ENCODE assay signal across 17 cellular contexts in the genomic region with DNA sequence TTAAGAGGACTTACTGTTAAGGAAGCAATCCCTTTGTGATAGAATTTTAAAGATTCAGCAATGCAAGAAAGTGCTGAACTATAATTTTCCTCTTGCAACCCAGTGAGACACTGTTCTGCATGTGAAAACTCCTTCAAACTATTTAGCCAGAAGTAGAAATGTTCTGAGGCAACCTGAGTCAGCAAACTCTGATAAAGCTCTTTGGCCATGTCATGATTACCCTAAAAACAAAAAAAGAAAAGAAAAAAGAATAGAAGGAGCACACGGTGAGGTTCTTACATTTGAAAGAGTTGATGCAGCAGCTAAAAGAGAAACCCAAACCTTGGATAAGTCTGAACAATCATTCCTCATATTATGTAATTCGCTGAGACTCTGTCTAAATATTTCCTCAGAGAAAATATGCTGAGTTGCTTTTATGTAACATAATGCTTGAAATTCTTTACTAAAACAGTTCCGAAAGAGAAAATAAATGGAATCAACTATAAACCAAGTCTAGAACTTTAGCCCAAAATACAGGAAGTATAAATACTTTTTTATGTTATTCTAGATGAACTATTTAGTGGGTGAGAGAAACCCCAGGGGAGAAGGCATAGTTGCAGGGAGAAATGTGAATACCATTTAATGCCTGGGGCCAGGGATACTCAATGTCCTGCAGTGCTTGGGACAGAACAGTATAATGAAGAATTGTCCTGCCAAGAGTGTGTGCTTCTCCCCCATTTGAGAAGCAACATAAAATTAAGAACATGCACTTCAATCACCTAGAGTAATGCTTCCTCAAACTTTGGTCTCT.
DNase-seq lines count a peak whose midpoint lies in the region; ATAC-seq, FAIRE-seq and TF ChIP-seq lines count a peak whose summit lies in the region.
"Had no signal": no experiment of that assay in that cellular context is flagged by ENCODE, and none has a peak within 500 bp of the region (broad histone marks: within the 10 kb centered on the region; RNA-seq: fewer than 3 reads in every experiment).

No MANE protein-coding gene starts in this region.

- POLR2A ChIA-PET in H1 (lab: Charles Lee; ENCODE audit: partially characterized antibody): no interaction called here

- H2AFZ ChIP-seq in H1 (ENCODE audit: low read length) (no peak overlapping the region), MM.1S (ENCODE audit: low read length) (no peak overlapping the region)

- peak overlapping the region in 4 of 6 donors; percentile 12 to 91 (median 71) for H3K27ac Mint-ChIP-seq in naive B cell
- no peak overlapping the region for H3K27ac Mint-ChIP-seq in activated naive CD4-positive, alpha-beta T cell treated with anti-CD3 and anti-CD28 coated beads for 36 hours
- H3K27ac Mint-ChIP-seq: activated CD4-positive, alpha-beta T cell treated with anti-CD3 and anti-CD28 coated beads for 36 hours; activated T-cell treated with anti-CD3 and anti-CD28 coated beads, Interleukin-2, amount 50 U/mL, for 24 hours; HFFc6 had no signal

- no peak overlapping the region for H2BK120ac ChIP-seq in H1 (replicated peaks; ENCODE audit: low read depth, low read length)

- H3K4me2 ChIP-seq in H1 (ENCODE audit: insufficient read depth in 1 of 2, low read depth in 2 of 2, low read length in 2 of 2) (no peak overlapping the region), MM.1S (ENCODE audit: low read depth, low read length) (no peak overlapping the region)

- DNase-seq in left ventricle myocardium inferior: no peak
- no peak for DNase-seq in cardiac septum (ENCODE audit: low spot score)
- DNase-seq in H1 (ENCODE audit: low read depth in 1 of 2, low spot score in 2 of 2): no peak
- DNase-seq in naive B cell: no peak
- no peak for DNase-seq in MM.1S
- DNase-seq in islet precursor cell: no peak
- DNase-seq in NCI-H1436 treated with DMSO at 0.1 percent for 48 hours (lab: John Stamatoyannopoulos, UW): no peak
- DNase-seq in activated naive CD4-positive, alpha-beta T cell treated with anti-CD3 and anti-CD28 coated beads for 36 hours: no peak
- DNase-seq: activated CD4-positive, alpha-beta T cell treated with anti-CD3 and anti-CD28 coated beads for 36 hours; activated T-cell treated with anti-CD3 and anti-CD28 coated beads, Interleukin-2, amount 50 U/mL, for 24 hours; cortex of kidney; HFFc6; small intestine; stimulated activated naive CD4-positive, alpha-beta T cell had no signal

- no peaks in the 10 kb centered on the region for H3K23me2 ChIP-seq in H1 (ENCODE audit: low read depth, low read length)

- no peak overlapping the region for H3K4me3 Mint-ChIP-seq in naive B cell
- no peak overlapping the region for H3K4me3 Mint-ChIP-seq in activated naive CD4-positive, alpha-beta T cell treated with anti-CD3 and anti-CD28 coated beads for 36 hours
- H3K4me3 Mint-ChIP-seq: activated CD4-positive, alpha-beta T cell treated with anti-CD3 and anti-CD28 coated beads for 36 hours; activated T-cell treated with anti-CD3 and anti-CD28 coated beads, Interleukin-2, amount 50 U/mL, for 24 hours; HFFc6 had no signal

- 81% methylated on average over 3 of the region's 3 CpGs; no CpG with 5 or more reads in 1 of the 2 experiments for WGBS in H1 (ENCODE audit: extremely low coverage in 1 of 2, insufficient coverage in 1 of 2, insufficient read length in 1 of 2, insufficient replicate concordance in 2 of 2, low coverage in 1 of 2, low lambda C conversion rate in 2 of 2, missing lambda C conversion rate in 1 of 2), 2 experiments

- no peak overlapping the region for H3K23ac ChIP-seq in H1 (ENCODE audit: insufficient read length)

- H3K9me3 ChIP-seq in left ventricle myocardium inferior (replicated peaks): no peaks in the 10 kb centered on the region
- H3K9me3 ChIP-seq in H1 (ENCODE audit: insufficient read depth in 2 of 2, low read depth in 1 of 2, low read length in 1 of 2): no peaks in the 10 kb centered on the region
- no peaks in the 10 kb centered on the region for H3K9me3 ChIP-seq in MM.1S (replicated peaks; ENCODE audit: insufficient read depth, low read length)
- H3K9me3 ChIP-seq: neutrophil, vagina had no signal

- peaks cover 41% of the 10 kb centered on the region for H3K36me3 ChIP-seq in left ventricle myocardium inferior
- peaks cover 0 to 31% (median 3%) of the 10 kb centered on the region in 4 experiments; a peak in 5 of 8 replicates for H3K36me3 ChIP-seq in H1 (ENCODE audit: control insufficient read depth in 2 of 4, insufficient read depth in 4 of 4, low read length in 3 of 4)
- peaks cover 13% of the 10 kb centered on the region; the same call in 1 of the 2 replicates for H3K36me3 ChIP-seq in MM.1S (replicated peaks; ENCODE audit: insufficient read depth, low read length)

- no peaks in the 10 kb centered on the region for H3K9me3 Mint-ChIP-seq in naive B cell
- H3K9me3 Mint-ChIP-seq in activated naive CD4-positive, alpha-beta T cell treated with anti-CD3 and anti-CD28 coated beads for 36 hours: no peaks in the 10 kb centered on the region
- H3K9me3 Mint-ChIP-seq: activated T-cell treated with anti-CD3 and anti-CD28 coated beads, Interleukin-2, amount 50 U/mL, for 24 hours; HFFc6 had no signal

- H2AK5ac ChIP-seq in H1 (ENCODE audit: low read depth, low read length): no peak overlapping the region

- H3K36me3 Mint-ChIP-seq in naive B cell: peaks cover 16 to 32% of the 10 kb centered on the region in 2 donors
- peaks cover 21% of the 10 kb centered on the region for H3K36me3 Mint-ChIP-seq in activated naive CD4-positive, alpha-beta T cell treated with anti-CD3 and anti-CD28 coated beads for 36 hours (ENCODE audit: low read depth)

- no peak overlapping the region for H2BK5ac ChIP-seq in H1 (ENCODE audit: low read depth, low read length)

- H3K4me3 ChIP-seq in left ventricle myocardium inferior (no peak overlapping the region), H1 (ENCODE audit: extremely low read depth in 1 of 4, insufficient read depth in 2 of 4, low read depth in 3 of 4, low read length in 4 of 4) (no peak overlapping the region), MM.1S (ENCODE audit: low read length) (no peak overlapping the region)
- H3K4me3 ChIP-seq: vagina had no signal

- CTCF ChIA-PET in H1 (lab: Charles Lee; ENCODE audit: partially characterized antibody): no interaction called here
- CTCF ChIA-PET in activated naive CD4-positive, alpha-beta T cell treated with anti-CD3 and anti-CD28 coated beads for 36 hours (lab: Charles Lee): no interaction called here

- no peak for ATAC-seq in naive B cell (ENCODE audit: low read depth in 2 of 2)
- ATAC-seq: activated CD4-positive, alpha-beta T cell treated with anti-CD3 and anti-CD28 coated beads for 36 hours; esophagus mucosa had no signal

- H3K14ac ChIP-seq in H1 (ENCODE audit: insufficient read length): no peak overlapping the region

- no peak overlapping the region for H4K5ac ChIP-seq in H1 (ENCODE audit: insufficient read length, low read depth, low read length)

- H2BK20ac ChIP-seq in H1 (ENCODE audit: low read length): no peak overlapping the region

- H3K27ac ChIP-seq in left ventricle myocardium inferior (replicated peaks): peak overlapping the region; percentile 11
- H3K27ac ChIP-seq in H1 (ENCODE audit: low read depth, low read length): no peak overlapping the region
- no peak overlapping the region for H3K27ac ChIP-seq in MM.1S (ENCODE audit: low read length)
- H3K27ac ChIP-seq: neutrophil, vagina had no signal

- FAIRE-seq in H1 (lab: Jason Lieb, UNC): no peak
- FAIRE-seq: small intestine had no signal

- peaks cover 0 to 10% (median 0%) of the 10 kb centered on the region in 3 donors for H3K4me1 Mint-ChIP-seq in naive B cell
- H3K4me1 Mint-ChIP-seq in activated naive CD4-positive, alpha-beta T cell treated with anti-CD3 and anti-CD28 coated beads for 36 hours (ENCODE audit: low read depth): no peaks in the 10 kb centered on the region
- H3K4me1 Mint-ChIP-seq: activated CD4-positive, alpha-beta T cell treated with anti-CD3 and anti-CD28 coated beads for 36 hours had no signal

- TF ChIP-seq CTCF in left ventricle myocardium inferior (IDR thresholded peaks at IDR 0.05; ENCODE audit: borderline replicate concordance) (no peak), H1 (IDR thresholded peaks at IDR 0.05; ENCODE audit: control extremely low read depth in 1 of 3, insufficient read depth in 1 of 3, low read depth in 1 of 3, low read length in 3 of 3) (no peak), MM.1S (IDR thresholded peaks at IDR 0.05; ENCODE audit: low read length) (no peak)

- no peak overlapping the region for H4K8ac ChIP-seq in H1 (ENCODE audit: extremely low read depth, insufficient read depth, low read length)

- H3K9ac ChIP-seq in H1 (replicated peaks in 1 of 4; ENCODE audit: extremely low read depth in 1 of 4, low read depth in 3 of 4, low read length in 3 of 4) (no peak overlapping the region), MM.1S (ENCODE audit: low read length) (no peak overlapping the region)

- H3K56ac ChIP-seq in H1 (replicated peaks; ENCODE audit: insufficient read length, low read depth, low read length): no peak overlapping the region

- no peaks in the 10 kb centered on the region for H3K27me3 ChIP-seq in left ventricle myocardium inferior (ENCODE audit: low read depth)
- H3K27me3 ChIP-seq in H1 (replicated peaks in 1 of 4; ENCODE audit: control insufficient read depth in 3 of 4, extremely low read depth in 1 of 4, insufficient read depth in 3 of 4, low read length in 3 of 4): no peaks in the 10 kb centered on the region
- H3K27me3 ChIP-seq in MM.1S (replicated peaks; ENCODE audit: insufficient read depth, low read length): no peaks in the 10 kb centered on the region
- H3K27me3 ChIP-seq: neutrophil, vagina had no signal

- no peak for TF ChIP-seq POLR2A in H1 (IDR thresholded peaks at IDR 0.05; ENCODE audit: control extremely low read depth in 1 of 2, low read depth in 2 of 2, low read length in 2 of 2)

- no peak overlapping the region for H4K91ac ChIP-seq in H1 (replicated peaks; ENCODE audit: insufficient read length, low read length)

- H3K27me3 Mint-ChIP-seq in naive B cell: no peaks in the 10 kb centered on the region
- H3K27me3 Mint-ChIP-seq in activated naive CD4-positive, alpha-beta T cell treated with anti-CD3 and anti-CD28 coated beads for 36 hours (ENCODE audit: low read depth): no peaks in the 10 kb centered on the region
- H3K27me3 Mint-ChIP-seq: activated CD4-positive, alpha-beta T cell treated with anti-CD3 and anti-CD28 coated beads for 36 hours; activated T-cell treated with anti-CD3 and anti-CD28 coated beads, Interleukin-2, amount 50 U/mL, for 24 hours had no signal

- no peaks in the 10 kb centered on the region for H3F3A ChIP-seq in MM.1S (ENCODE audit: insufficient read depth, low read length)

- H3K79me2 ChIP-seq in H1 (ENCODE audit: control insufficient read depth in 1 of 2, insufficient read depth in 2 of 2, low read length in 2 of 2) (no peaks in the 10 kb centered on the region), MM.1S (ENCODE audit: low read length) (no peaks in the 10 kb centered on the region)

- no peaks in the 10 kb centered on the region for H3K9me2 ChIP-seq in MM.1S (replicated peaks; ENCODE audit: insufficient read depth, low read length)

- no peak overlapping the region for H3K4ac ChIP-seq in H1 (replicated peaks; ENCODE audit: insufficient read length, low read depth, low read length)

- H3K18ac ChIP-seq in H1 (ENCODE audit: extremely low read depth, low read length): no peak overlapping the region

- H3K4me1 ChIP-seq in left ventricle myocardium inferior (peaks cover 16% of the 10 kb centered on the region), H1 (replicated peaks in 1 of 4; ENCODE audit: control insufficient read depth in 3 of 4, insufficient read depth in 4 of 4, low read length in 3 of 4) (peaks cover 0 to 4% (median 0%) of the 10 kb centered on the region in 4 experiments; a peak in 1 of 7 replicates), MM.1S (ENCODE audit: low read length) (peaks cover 5% of the 10 kb centered on the region; the same call in 1 of the 2 replicates)

- no peak overlapping the region for H2BK15ac ChIP-seq in H1 (ENCODE audit: low read length)

- no peak for TF ChIP-seq RAD21 in H1 (IDR thresholded peaks at IDR 0.05 in 1 of 2, conservative IDR thresholded peaks at IDR 0.05 in 1 of 2; ENCODE audit: low read depth in 2 of 2, low read length in 2 of 2)

- H2BK12ac ChIP-seq in H1 (ENCODE audit: low read depth, low read length): no peak overlapping the region

- intact Hi-C loops in left ventricle myocardium inferior (cut with micrococcal nuclease): no loop called here
- intact Hi-C loops in cardiac septum (cut with DNase I): no loop called here
- intact Hi-C loops in activated naive CD4-positive, alpha-beta T cell treated with anti-CD3 and anti-CD28 coated beads for 36 hours (cut with micrococcal nuclease): no loop called here

- no peak for TF ChIP-seq EP300 in H1 (IDR thresholded peaks at IDR 0.05; ENCODE audit: borderline replicate concordance in 1 of 2, low read depth in 2 of 2, low read length in 2 of 2)

- no peaks in the 10 kb centered on the region for H3K79me1 ChIP-seq in H1 (ENCODE audit: low read depth, low read length)

- no peaks in the 10 kb centered on the region for H4K20me1 ChIP-seq in H1 (replicated peaks in 1 of 2; ENCODE audit: control insufficient read depth in 1 of 2, insufficient read depth in 2 of 2, low read length in 2 of 2)
- no peaks in the 10 kb centered on the region for H4K20me1 ChIP-seq in MM.1S (ENCODE audit: insufficient read depth, low read length)
